In genomic region chr12:64538146-64538545, GRCh38 we compare ENCODE assay signal across 28 cellular contexts.
"Had no signal": no experiment of that assay in that cellular context is flagged by ENCODE, and none has a peak within 500 bp of the region (broad histone marks: within the 10 kb centered on the region; RNA-seq: fewer than 3 reads in every experiment).

No MANE protein-coding gene starts in this region.

- H3K27me3 Mint-ChIP-seq: activated T-helper 17 cell treated with anti-CD3 and anti-CD28 coated beads, Interleukin-2, amount 50 U/mL, for 72 hours had no signal

- H3K27ac ChIP-seq: body of pancreas had no signal

- ATAC-seq: activated CD4-positive, alpha-beta T cell treated with anti-CD3 and anti-CD28 coated beads for 36 hours; activated CD8-positive, alpha-beta memory T cell treated with anti-CD3 and anti-CD28 coated beads, Interleukin-2, amount 10 ng/mL, durations not matched to agents 7 days and 5 days; activated CD8-positive, alpha-beta T cell treated with anti-CD3 and anti-CD28 coated beads, Interleukin-2, amount 10 ng/mL, durations not matched to agents 7 days and 5 days; activated T-cell treated with anti-CD3 and anti-CD28 coated beads, Interleukin-2, amount 50 U/mL, for 4 hours; activated T-helper 17 cell treated with anti-CD3 and anti-CD28 coated beads, Interleukin-2, amount 50 U/mL, for 72 hours; body of pancreas; esophagus mucosa; T-cell had no signal

- H3K27ac Mint-ChIP-seq: activated CD4-positive, alpha-beta memory T cell treated with anti-CD3 and anti-CD28 coated beads for 36 hours; activated CD4-positive, alpha-beta T cell treated with anti-CD3 and anti-CD28 coated beads for 36 hours; activated CD4-positive, alpha-beta T cell treated with anti-CD3 and anti-CD28 coated beads, Interleukin-2, amount 10 ng/mL, durations not matched to agents 24 days and 14 days; activated CD8-positive, alpha-beta memory T cell treated with anti-CD3 and anti-CD28 coated beads, Interleukin-2, amount 10 ng/mL, durations not matched to agents 7 days and 5 days; activated CD8-positive, alpha-beta T cell treated with anti-CD3 and anti-CD28 coated beads, Interleukin-2, amount 10 ng/mL, durations not matched to agents 7 days and 5 days; activated naive CD8-positive, alpha-beta T cell; T-cell; T-helper 1 cell treated with Interleukin-12 subunit alpha and Interleukin-12 subunit beta and Interleukin-4 antibody, amounts not matched to agents 30 μg/mL and 1 μg/mL, for 36 hours; T-helper 2 cell treated with Interferon-gamma antibody and Interleukin-4, amounts not matched to agents 5 μg/mL and 100 μg/mL, for 36 hours had no signal

- H3K9me3 Mint-ChIP-seq: activated CD4-positive, alpha-beta memory T cell treated with anti-CD3 and anti-CD28 coated beads for 36 hours; activated CD4-positive, alpha-beta T cell treated with anti-CD3 and anti-CD28 coated beads, Interleukin-2, amount 10 ng/mL, durations not matched to agents 24 days and 14 days; activated T-cell treated with anti-CD3 and anti-CD28 coated beads, Interleukin-2, amount 50 U/mL, for 4 hours; activated T-helper 17 cell treated with anti-CD3 and anti-CD28 coated beads, Interleukin-2, amount 50 U/mL, for 72 hours; T-cell; T-helper 1 cell treated with Interleukin-12 subunit alpha and Interleukin-12 subunit beta and Interleukin-4 antibody, amounts not matched to agents 30 μg/mL and 1 μg/mL, for 36 hours; T-helper 2 cell treated with Interferon-gamma antibody and Interleukin-4, amounts not matched to agents 5 μg/mL and 100 μg/mL, for 36 hours had no signal

- H3K27me3 ChIP-seq: body of pancreas had no signal

- H3K36me3 Mint-ChIP-seq: activated CD4-positive, alpha-beta memory T cell treated with anti-CD3 and anti-CD28 coated beads for 36 hours; activated CD8-positive, alpha-beta memory T cell treated with anti-CD3 and anti-CD28 coated beads, Interleukin-2, amount 10 ng/mL, durations not matched to agents 7 days and 5 days; activated naive CD8-positive, alpha-beta T cell; T-cell had no signal

- H3K4me3 ChIP-seq: body of pancreas had no signal

- H3K4me1 Mint-ChIP-seq: activated CD4-positive, alpha-beta T cell treated with anti-CD3 and anti-CD28 coated beads for 36 hours; activated CD4-positive, alpha-beta T cell treated with anti-CD3 and anti-CD28 coated beads, Interleukin-2, amount 10 ng/mL, durations not matched to agents 24 days and 14 days; activated CD8-positive, alpha-beta memory T cell treated with anti-CD3 and anti-CD28 coated beads, Interleukin-2, amount 10 ng/mL, durations not matched to agents 7 days and 5 days; T-cell had no signal

- H3K9me3 ChIP-seq: body of pancreas had no signal

- H3K4me3 Mint-ChIP-seq: activated CD4-positive, alpha-beta memory T cell treated with anti-CD3 and anti-CD28 coated beads for 36 hours; activated CD4-positive, alpha-beta T cell treated with anti-CD3 and anti-CD28 coated beads for 36 hours; activated CD4-positive, alpha-beta T cell treated with anti-CD3 and anti-CD28 coated beads, Interleukin-2, amount 10 ng/mL, durations not matched to agents 24 days and 14 days; activated CD8-positive, alpha-beta memory T cell treated with anti-CD3 and anti-CD28 coated beads, Interleukin-2, amount 10 ng/mL, durations not matched to agents 7 days and 5 days; activated CD8-positive, alpha-beta T cell treated with anti-CD3 and anti-CD28 coated beads, Interleukin-2, amount 10 ng/mL, durations not matched to agents 7 days and 5 days; activated naive CD8-positive, alpha-beta T cell; activated T-cell treated with anti-CD3 and anti-CD28 coated beads, Interleukin-2, amount 50 U/mL, for 4 hours; activated T-helper 17 cell treated with anti-CD3 and anti-CD28 coated beads, Interleukin-2, amount 50 U/mL, for 72 hours; T-cell; T-helper 1 cell treated with Interleukin-12 subunit alpha and Interleukin-12 subunit beta and Interleukin-4 antibody, amounts not matched to agents 30 μg/mL and 1 μg/mL, for 36 hours; T-helper 2 cell treated with Interferon-gamma antibody and Interleukin-4, amounts not matched to agents 5 μg/mL and 100 μg/mL, for 36 hours had no signal

- H3K4me1 ChIP-seq: body of pancreas had no signal

- DNase-seq: activated CD4-positive, alpha-beta memory T cell treated with anti-CD3 and anti-CD28 coated beads for 36 hours; activated CD4-positive, alpha-beta T cell treated with anti-CD3 and anti-CD28 coated beads for 36 hours; activated CD4-positive, alpha-beta T cell treated with anti-CD3 and anti-CD28 coated beads, Interleukin-2, amount 10 ng/mL, durations not matched to agents 24 days and 14 days; activated CD4-positive, CD25-positive, alpha-beta regulatory T cell; activated CD4-positive, CD25-positive, alpha-beta regulatory T cell treated with anti-CD3 and anti-CD28 coated beads, Interleukin-2, amount 50 U/mL, for 72 hours; activated CD8-positive, alpha-beta memory T cell treated with anti-CD3 and anti-CD28 coated beads, Interleukin-2, amount 10 ng/mL, durations not matched to agents 7 days and 5 days; activated CD8-positive, alpha-beta T cell treated with anti-CD3 and anti-CD28 coated beads, Interleukin-2, amount 10 ng/mL, durations not matched to agents 7 days and 5 days; activated effector memory CD4-positive, alpha-beta T cell treated with Interleukin-2 at 50 U/mL for 16 hours; activated gamma-delta T cell treated with Interleukin-2 at 50 U/mL for 16 hours; activated naive CD4-positive, alpha-beta T cell treated with anti-CD3 and anti-CD28 coated beads, Interleukin-2, amount 50 U/mL, for 16 hours; activated naive CD4-positive, alpha-beta T cell treated with Interleukin-2 at 50 U/mL for 16 hours; activated T-cell treated with anti-CD3 and anti-CD28 coated beads, Interleukin-2, amount 50 U/mL, for 4 hours; amygdala; aorta; body of pancreas; caudate nucleus; cortex of kidney; effector CD8-positive, alpha-beta T cell; foreskin melanocyte; head of caudate nucleus; SW 1271; T-cell; T1000 had no signal
